ENCODE assay signal across 1 cellular context in genomic region chr3:51982838-51983577, GRCh38.
TF ChIP-seq lines count a peak whose summit lies in the region.

ACY1 (plus strand) TSS chr3:51983535; CDS start chr3:51984065, 530 bp downstream.

TF ChIP-seq in HepG2, 621 proteins besides CTCF, POLR2A, EP300 and RAD21 (continued from another document and continues in another):
- TF ChIP-seq RERE (CRISPR knock-in tag; IDR thresholded peaks at IDR 0.05; ENCODE audit: low read depth) (peak; percentile 64; the same call in 1 of the 2 replicates), BORCS8-MEF2B (CRISPR knock-in tag; IDR thresholded peaks at IDR 0.05) (peak; percentile 82; the same call in 1 of the 2 replicates), TERF1 (CRISPR knock-in tag; IDR thresholded peaks at IDR 0.05) (no peak), YEATS2 (CRISPR knock-in tag; IDR thresholded peaks at IDR 0.05; ENCODE audit: borderline replicate concordance) (peak; percentile 73), ZNF7 (CRISPR knock-in tag; IDR thresholded peaks at IDR 0.05) (no peak), ZNF850 (CRISPR knock-in tag; conservative IDR thresholded peaks at IDR 0.05) (no peak), RARA (CRISPR knock-in tag; IDR thresholded peaks at IDR 0.05) (peak; percentile 90), ZNF562 (CRISPR knock-in tag; IDR thresholded peaks at IDR 0.05; ENCODE audit: borderline replicate concordance) (no peak), BATF2 (CRISPR knock-in tag; IDR thresholded peaks at IDR 0.05) (peak; percentile 91; the same call in 1 of the 2 replicates), RARG (CRISPR knock-in tag; IDR thresholded peaks at IDR 0.05; ENCODE audit: low read depth) (peak; percentile 89; the same call in 1 of the 2 replicates), ZSCAN22 (CRISPR knock-in tag; IDR thresholded peaks at IDR 0.05) (no peak), ZNF329 (CRISPR knock-in tag; IDR thresholded peaks at IDR 0.05; ENCODE audit: low read depth) (0 out of 2 replicates have a peak, but pooled peaks have one; percentile 27), GABPA (IDR thresholded peaks at IDR 0.05; ENCODE audit: low read depth, low read length) (no peak), GABPA (CRISPR knock-in tag; IDR thresholded peaks at IDR 0.05; ENCODE audit: low read depth) (peak; percentile 70), AGO2 (optimal IDR thresholded peaks at IDR 0.05; ENCODE audit: low read depth, low read length) (peak; percentile 89), CEBPB (IDR thresholded peaks at IDR 0.05; ENCODE audit: borderline replicate concordance, low read depth, low read length) (no peak), ZNF567 (CRISPR knock-in tag; IDR thresholded peaks at IDR 0.05; ENCODE audit: borderline replicate concordance) (peak; percentile 93; the same call in 1 of the 2 replicates), PAF1 (CRISPR knock-in tag; IDR thresholded peaks at IDR 0.05) (no peak), IKZF5 (CRISPR knock-in tag; IDR thresholded peaks at IDR 0.05) (peak; percentile 94), MBD4 (IDR thresholded peaks at IDR 0.05; ENCODE audit: borderline replicate concordance, low read length) (no peak), RCOR2 (CRISPR knock-in tag; IDR thresholded peaks at IDR 0.05) (0 out of 2 replicates have a peak, but pooled peaks have one; percentile 52), DRAP1 (CRISPR knock-in tag; IDR thresholded peaks at IDR 0.05) (peak; percentile 94), ZNF710 (CRISPR knock-in tag; IDR thresholded peaks at IDR 0.05; ENCODE audit: borderline replicate concordance) (0 out of 2 replicates have a peak, but pooled peaks have one; percentile 44), MIER2 (CRISPR knock-in tag; IDR thresholded peaks at IDR 0.05) (no peak), ZSCAN12 (CRISPR knock-in tag; IDR thresholded peaks at IDR 0.05) (no peak; the same call in 1 of the 2 replicates), PCBP2 (optimal IDR thresholded peaks at IDR 0.05; ENCODE audit: low read depth, low read length, poor library complexity, severe bottlenecking) (no peak), ZNF746 (CRISPR knock-in tag; IDR thresholded peaks at IDR 0.05) (no peak; the same call in 1 of the 2 replicates), CBX2 (IDR thresholded peaks at IDR 0.05; ENCODE audit: low read depth, low read length) (no peak), CBX2 (CRISPR knock-in tag; IDR thresholded peaks at IDR 0.05; ENCODE audit: low read depth) (no peak), RBM22 (optimal IDR thresholded peaks at IDR 0.05; ENCODE audit: low read length) (no peak), ZBTB40 (IDR thresholded peaks at IDR 0.05) (no peak), ZBTB40 (CRISPR knock-in tag; IDR thresholded peaks at IDR 0.05) (peak; percentile 75; the same call in 1 of the 2 replicates), ZNF180 (CRISPR knock-in tag; IDR thresholded peaks at IDR 0.05; ENCODE audit: borderline replicate concordance, low read depth) (no peak), IKZF4 (CRISPR knock-in tag; IDR thresholded peaks at IDR 0.05; ENCODE audit: borderline replicate concordance, low read depth, not compliant biosample characterization) (peak; percentile 59), ZNF431 (CRISPR knock-in tag; IDR thresholded peaks at IDR 0.05; ENCODE audit: borderline replicate concordance, low read depth) (peak; percentile 82), ZNF468 (CRISPR knock-in tag; IDR thresholded peaks at IDR 0.05) (no peak), SRSF4 (IDR thresholded peaks at IDR 0.05; ENCODE audit: low read depth, low read length, poor library complexity, severe bottlenecking) (no peak), RNF219 (CRISPR knock-in tag; IDR thresholded peaks at IDR 0.05) (no peak)
